Comparison of ENCODE assay signal across 16 cellular contexts in genomic region chr5:105954341-105954740, GRCh38.
DNase-seq lines count a peak whose midpoint lies in the region; TF ChIP-seq lines count a peak whose summit lies in the region.
"Had no signal": no experiment of that assay in that cellular context is flagged by ENCODE, and none has a peak within 500 bp of the region (broad histone marks: within the 10 kb centered on the region; RNA-seq: fewer than 3 reads in every experiment).

No MANE protein-coding gene starts in this region.

- no peaks in the 10 kb centered on the region for H3K36me3 Mint-ChIP-seq in MCF 10A (ENCODE audit: insufficient read depth, unreplicated experiment)
- no peaks in the 10 kb centered on the region for H3K36me3 Mint-ChIP-seq in glutamatergic neuron (ENCODE audit: unreplicated experiment)
- H3K36me3 Mint-ChIP-seq: CD4-positive, CD25-positive, alpha-beta regulatory T cell had no signal

- CTCF ChIA-PET in MCF 10A (lab: Yijun Ruan, JAX) = no interaction called here

- no peak overlapping the region for H3K27ac Mint-ChIP-seq in MCF 10A (ENCODE audit: low read depth, unreplicated experiment)
- peak overlapping the region; percentile 56 for H3K27ac Mint-ChIP-seq in glutamatergic neuron (ENCODE audit: unreplicated experiment)
- H3K27ac Mint-ChIP-seq: CD4-positive, CD25-positive, alpha-beta regulatory T cell had no signal

- peaks cover 8% of the 10 kb centered on the region for H3K4me1 Mint-ChIP-seq in MCF 10A (ENCODE audit: insufficient read depth, unreplicated experiment)
- peaks cover 11% of the 10 kb centered on the region for H3K4me1 Mint-ChIP-seq in glutamatergic neuron (ENCODE audit: low read depth, unreplicated experiment)
- H3K4me1 Mint-ChIP-seq: CD4-positive, CD25-positive, alpha-beta regulatory T cell had no signal

- no peak for TF ChIP-seq CTCF in MCF 10A (IDR thresholded peaks at IDR 0.05; ENCODE audit: unreplicated experiment)
- TF ChIP-seq CTCF in breast epithelium (IDR thresholded peaks at IDR 0.05) = no peak
- no peak for TF ChIP-seq CTCF in glutamatergic neuron (IDR thresholded peaks at IDR 0.05; ENCODE audit: partially characterized antibody, unreplicated experiment)
- TF ChIP-seq CTCF in prostate gland (IDR thresholded peaks at IDR 0.05) = no peak

- H3K27ac ChIP-seq in breast epithelium (no peak overlapping the region), prostate gland (no peak overlapping the region)

- H3K4me1 ChIP-seq in breast epithelium (no peaks in the 10 kb centered on the region), prostate gland (replicated peaks) (no peaks in the 10 kb centered on the region)

- H3K27me3 Mint-ChIP-seq in MCF 10A (ENCODE audit: insufficient read depth, unreplicated experiment) = no peaks in the 10 kb centered on the region
- H3K27me3 Mint-ChIP-seq in glutamatergic neuron (ENCODE audit: unreplicated experiment) = peaks cover 2% of the 10 kb centered on the region
- H3K27me3 Mint-ChIP-seq: CD4-positive, CD25-positive, alpha-beta regulatory T cell had no signal

- BruUV-seq in MCF 10A (replicated peaks; lab: Mats Ljungman, UMichigan) = no TSS peak

- no peak overlapping the region for H3K4me3 ChIP-seq in breast epithelium
- no peak overlapping the region for H3K4me3 ChIP-seq in prostate gland

- DNase-seq in MCF 10A (ENCODE audit: unreplicated experiment) (peak; percentile 12), breast epithelium (ENCODE audit: low spot score in 2 of 2) (no peak), LHCN-M2 (ENCODE audit: low read depth) (peak; percentile 34), glutamatergic neuron (no peak), NCI-H1930 (lab: John Stamatoyannopoulos, UW) (no peak), prostate gland (ENCODE audit: low spot score) (no peak), T-helper 2 cell (no peak)
- DNase-seq: CD4-positive, CD25-positive, alpha-beta regulatory T cell; DND-41; H7; KBM-7; NCI-H1092 treated with DMSO at 0.1 percent for 48 hours; NCI-H1436 treated with DMSO at 0.1 percent for 48 hours; NCI-H2227 treated with DMSO at 0.1 percent for 48 hours; NCI-H524 treated with DMSO at 0.1 percent for 48 hours; Right ventricle myocardium superior had no signal

- H3K36me3 ChIP-seq in breast epithelium = no peaks in the 10 kb centered on the region
- no peaks in the 10 kb centered on the region for H3K36me3 ChIP-seq in prostate gland

- POLR2A ChIA-PET in MCF 10A (lab: Yijun Ruan, JAX) = no interaction called here

- WGBS in prostate gland = 84% methylated on average over 3 of the region's 3 CpGs

- no peaks in the 10 kb centered on the region for H3K9me3 ChIP-seq in breast epithelium
- H3K9me3 ChIP-seq in prostate gland = no peaks in the 10 kb centered on the region

- H3K9me3 Mint-ChIP-seq in MCF 10A (ENCODE audit: unreplicated experiment) (no peaks in the 10 kb centered on the region), glutamatergic neuron (ENCODE audit: unreplicated experiment) (no peaks in the 10 kb centered on the region)

- intact Hi-C loops in MCF 10A (cut with micrococcal nuclease) (no loop called here), breast epithelium (cut with DNase I; ENCODE audit: low total_unique reads) (loop anchor here (10.0 kb wide), 1 partner anchor 1860 kb away; no protein-coding TSS in a partner anchor), prostate gland (cut with DNase I) (no loop called here)

- H3K4me3 Mint-ChIP-seq in MCF 10A (ENCODE audit: unreplicated experiment) (no peak overlapping the region), glutamatergic neuron (ENCODE audit: unreplicated experiment) (no peak overlapping the region)
- H3K4me3 Mint-ChIP-seq: CD4-positive, CD25-positive, alpha-beta regulatory T cell had no signal

- TF ChIP-seq POLR2A in breast epithelium (IDR thresholded peaks at IDR 0.05) (no peak), prostate gland (IDR thresholded peaks at IDR 0.05) (no peak)

- no peaks in the 10 kb centered on the region for H3K27me3 ChIP-seq in breast epithelium
- H3K27me3 ChIP-seq in prostate gland (replicated peaks; ENCODE audit: insufficient read depth) = no peaks in the 10 kb centered on the region

Comparison
In these comparisons a context has a peak if more than half of its experiments do, and no peak if none do; other contexts are left out.
1. DNase-seq: peak in MCF 10A (single experiment) and LHCN-M2 (single experiment); none in breast epithelium (0 of 2), glutamatergic neuron (single experiment), NCI-H1930 (0 of 2), prostate gland (single experiment) and T-helper 2 cell (0 of 5).